ENCODE assay signal across 14 cellular contexts in the genomic region with DNA sequence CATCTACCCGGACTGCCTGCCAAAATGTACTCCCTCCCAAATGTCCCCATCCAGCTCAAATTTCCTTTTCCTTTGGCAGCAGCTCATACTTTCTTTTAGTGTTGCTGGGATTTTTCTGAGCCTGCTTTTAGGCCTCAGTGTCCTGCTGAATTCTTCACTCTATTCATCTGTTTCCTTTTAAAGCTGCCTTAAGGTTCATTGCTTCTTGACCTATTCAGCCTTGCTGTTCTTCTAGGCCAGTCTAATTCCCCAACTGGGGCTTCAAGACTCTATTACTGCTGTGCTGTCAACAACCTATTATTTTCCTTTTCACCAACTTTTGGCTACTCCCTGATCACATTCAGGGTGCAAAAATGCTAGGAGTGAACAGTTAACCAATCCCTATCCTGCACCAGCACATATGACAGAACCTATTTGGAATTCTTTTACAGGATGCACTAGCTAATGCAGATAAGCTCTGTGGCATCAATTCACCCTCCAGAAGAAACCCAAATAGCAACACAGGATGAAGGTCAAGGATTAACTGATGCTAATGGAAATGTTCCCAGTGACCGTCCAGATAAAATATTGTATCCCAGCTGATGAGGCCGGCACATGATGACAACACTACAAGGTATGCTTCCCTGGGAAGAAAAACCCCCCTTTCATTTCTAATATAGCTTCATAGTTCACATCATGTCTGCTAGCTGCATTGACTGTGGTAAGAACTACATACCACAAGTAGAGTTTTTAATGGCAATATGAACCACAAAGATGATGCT.
DNase-seq lines count a peak whose midpoint lies in the region; ATAC-seq and TF ChIP-seq lines count a peak whose summit lies in the region.
"Had no signal": no experiment of that assay in that cellular context is flagged by ENCODE, and none has a peak within 500 bp of the region (broad histone marks: within the 10 kb centered on the region; RNA-seq: fewer than 3 reads in every experiment).

No MANE protein-coding gene starts in this region.

- no peak for TF ChIP-seq POLR2A in sigmoid colon (IDR thresholded peaks at IDR 0.05)

- TF ChIP-seq CTCF in heart right ventricle (IDR thresholded peaks at IDR 0.05) (no peak), sigmoid colon (IDR thresholded peaks at IDR 0.05) (no peak)

- no peak for TF ChIP-seq EP300 in sigmoid colon (IDR thresholded peaks at IDR 0.05)

- ATAC-seq in heart right ventricle (peak in 6 of 8 donors; percentile 31 to 46 (median 34)), sciatic nerve (peak; percentile 97), GM18907 (IDR thresholded peaks at IDR 0.05; ENCODE audit: unreplicated experiment) (no peak)
- ATAC-seq: K562; stimulated activated memory B cell treated with anti-CD40 and anti-IgM and Interleukin-4, amounts not matched to agents 10 μg/mL and 1 μg/mL and 100 μg/mL, for 72 hours had no signal

- H3K4me3 ChIP-seq in heart right ventricle (no peak overlapping the region), sigmoid colon (no peak overlapping the region)
- H3K4me3 ChIP-seq: adrenal gland, K562 had no signal

- intact Hi-C loops in heart right ventricle (cut with DNase I) (no loop called here), sciatic nerve (cut with DNase I) (no loop called here), sigmoid colon (cut with DNase I) (no loop called here)

- no peaks in the 10 kb centered on the region for H3K36me3 ChIP-seq in heart right ventricle
- H3K36me3 ChIP-seq in sigmoid colon, result no peaks in the 10 kb centered on the region
- H3K36me3 ChIP-seq: adrenal gland had no signal

- H3K9me3 ChIP-seq in heart right ventricle (no peaks in the 10 kb centered on the region), sigmoid colon (no peaks in the 10 kb centered on the region)
- H3K9me3 ChIP-seq: adrenal gland, Caco-2 had no signal

- H3K27ac ChIP-seq in heart right ventricle (no peak overlapping the region), sigmoid colon (no peak overlapping the region)
- H3K27ac ChIP-seq: adrenal gland had no signal

- DNase-seq in GM03348 (ENCODE audit: low spot score), result peak; percentile 47
- peak; percentile 45 for DNase-seq in astrocyte of the hippocampus (ENCODE audit: low read depth, low spot score)
- no peak for DNase-seq in heart right ventricle
- DNase-seq in sciatic nerve (ENCODE audit: low spot score), result no peak
- DNase-seq in sigmoid colon, result no peak
- DNase-seq in DMS79 (lab: John Stamatoyannopoulos, UW), result no peak
- DNase-seq in NCI-H2081 treated with DMSO at 0.1 percent for 48 hours (lab: John Stamatoyannopoulos, UW), result no peak
- DNase-seq: activated CD8-positive, alpha-beta memory T cell treated with anti-CD3 and anti-CD28 coated beads, Interleukin-2, amount 50 U/mL, for 4 hours; adrenal gland; Caco-2; immature natural killer cell had no signal

- H3K27me3 ChIP-seq in heart right ventricle, result no peaks in the 10 kb centered on the region
- no peaks in the 10 kb centered on the region for H3K27me3 ChIP-seq in sigmoid colon
- H3K27me3 ChIP-seq: adrenal gland had no signal

- 36 to 50% methylated on average over 3 of the region's 3 CpGs for WGBS in heart right ventricle, 2 donors
- 69 to 93% methylated on average over 3 of the region's 3 CpGs for WGBS in sigmoid colon, 2 donors

- H3K4me1 ChIP-seq in heart right ventricle (peaks cover 0 to 12% (median 0%) of the 10 kb centered on the region in 9 donors), sigmoid colon (peaks cover 0 to 6% (median 0%) of the 10 kb centered on the region in 4 donors)
- H3K4me1 ChIP-seq: adrenal gland, Caco-2 had no signal

Comparison
In these comparisons a context has a peak if more than half of its experiments do, and no peak if none do; other contexts are left out.
1. DNase-seq: peak in GM03348 (single experiment) and astrocyte of the hippocampus (single experiment); none in heart right ventricle (0 of 2), sciatic nerve (single experiment), sigmoid colon (single experiment), DMS79 (single experiment) and NCI-H2081 treated with DMSO at 0.1 percent for 48 hours (single experiment).